21 cellular contexts compared by ENCODE assay signal in genomic region chr6:141261016-141261671, GRCh38.
DNase-seq lines count a peak whose midpoint lies in the region; ATAC-seq and TF ChIP-seq lines count a peak whose summit lies in the region.
"Had no signal": no experiment of that assay in that cellular context is flagged by ENCODE, and none has a peak within 500 bp of the region (broad histone marks: within the 10 kb centered on the region; RNA-seq: fewer than 3 reads in every experiment).

No MANE protein-coding gene starts in this region.

- H3K27ac ChIP-seq in heart left ventricle (peak overlapping the region in 8 of 12 donors; percentile 30 to 63 (median 46)), upper lobe of right lung (no peak overlapping the region)
- H3K27ac ChIP-seq: prostate gland, testis, VCaP had no signal

- H3K9me3 Mint-ChIP-seq in activated naive CD8-positive, alpha-beta T cell treated with anti-CD3 and anti-CD28 coated beads, Interleukin-2, amount 50 U/mL, for 24 hours = no peaks in the 10 kb centered on the region
- no peaks in the 10 kb centered on the region for H3K9me3 Mint-ChIP-seq in activated naive CD8-positive, alpha-beta T cell treated with anti-CD3 and anti-CD28 coated beads for 36 hours
- no peaks in the 10 kb centered on the region for H3K9me3 Mint-ChIP-seq in natural killer cell treated with Interleukin-12 subunit alpha and Interleukin-12 subunit beta and Interleukin-15 and Interleukin-18, amount 100 ng/mL, for 72 hours
- H3K9me3 Mint-ChIP-seq: activated naive CD4-positive, alpha-beta T cell treated with anti-CD3 and anti-CD28 coated beads for 36 hours; naive thymus-derived CD8-positive, alpha-beta T cell had no signal

- H3K36me3 ChIP-seq in heart left ventricle (no peaks in the 10 kb centered on the region), upper lobe of right lung (no peaks in the 10 kb centered on the region), H7 (replicated peaks; ENCODE audit: control insufficient read depth, insufficient read depth, low read length) (no peaks in the 10 kb centered on the region)
- H3K36me3 ChIP-seq: prostate gland had no signal

- H3K4me3 Mint-ChIP-seq in activated naive CD8-positive, alpha-beta T cell treated with anti-CD3 and anti-CD28 coated beads, Interleukin-2, amount 50 U/mL, for 24 hours = no peak overlapping the region
- no peak overlapping the region for H3K4me3 Mint-ChIP-seq in activated naive CD8-positive, alpha-beta T cell treated with anti-CD3 and anti-CD28 coated beads for 36 hours
- no peak overlapping the region for H3K4me3 Mint-ChIP-seq in natural killer cell treated with Interleukin-12 subunit alpha and Interleukin-12 subunit beta and Interleukin-15 and Interleukin-18, amount 100 ng/mL, for 72 hours
- H3K4me3 Mint-ChIP-seq: activated naive CD4-positive, alpha-beta T cell treated with anti-CD3 and anti-CD28 coated beads for 36 hours; CD4-positive, CD25-positive, alpha-beta regulatory T cell; naive thymus-derived CD8-positive, alpha-beta T cell had no signal

- no peak for TF ChIP-seq POLR2A in heart left ventricle (IDR thresholded peaks at IDR 0.05)

- in situ Hi-C loops in G401 (cut with HindIII; ENCODE audit: low sequenced_read_pairs) = no loop called here

- peaks cover 0 to 21% (median 0%) of the 10 kb centered on the region in 12 donors for H3K4me1 ChIP-seq in heart left ventricle
- H3K4me1 ChIP-seq in upper lobe of right lung = no peaks in the 10 kb centered on the region
- H3K4me1 ChIP-seq: prostate gland, testis had no signal

- H3K27me3 ChIP-seq in heart left ventricle (no peaks in the 10 kb centered on the region), upper lobe of right lung (no peaks in the 10 kb centered on the region), H7 (ENCODE audit: control insufficient read depth, insufficient read depth, low read length) (no peaks in the 10 kb centered on the region)
- H3K27me3 ChIP-seq: testis had no signal

- 69 to 91% (median 76%) methylated on average over 9 to 10 of the region's 10 CpGs for WGBS in heart left ventricle, 4 donors

- peaks cover 8% of the 10 kb centered on the region for H3K4me1 Mint-ChIP-seq in activated naive CD8-positive, alpha-beta T cell treated with anti-CD3 and anti-CD28 coated beads, Interleukin-2, amount 50 U/mL, for 24 hours
- peaks cover 5% of the 10 kb centered on the region for H3K4me1 Mint-ChIP-seq in activated naive CD8-positive, alpha-beta T cell treated with anti-CD3 and anti-CD28 coated beads for 36 hours
- H3K4me1 Mint-ChIP-seq in natural killer cell treated with Interleukin-12 subunit alpha and Interleukin-12 subunit beta and Interleukin-15 and Interleukin-18, amount 100 ng/mL, for 72 hours (ENCODE audit: low read depth in 2 of 2) = no peaks in the 10 kb centered on the region

- peak; percentile 20 for ATAC-seq in activated naive CD8-positive, alpha-beta T cell treated with anti-CD3 and anti-CD28 coated beads, Interleukin-2, amount 50 U/mL, for 24 hours
- ATAC-seq in heart left ventricle = peak; percentile 88 to 97 (median 94)
- peak; percentile 48 to 59 for ATAC-seq in natural killer cell treated with Interleukin-12 subunit alpha and Interleukin-12 subunit beta and Interleukin-15 and Interleukin-18, amount 100 ng/mL, for 72 hours
- peak; percentile 51 for ATAC-seq in upper lobe of right lung
- ATAC-seq: naive thymus-derived CD8-positive, alpha-beta T cell had no signal

- H3K4me3 ChIP-seq in heart left ventricle (peak overlapping the region in 1 of 12 donors; percentile 26), upper lobe of right lung (no peak overlapping the region), H7 (ENCODE audit: insufficient read depth, low read depth, low read length) (no peak overlapping the region)
- H3K4me3 ChIP-seq: prostate gland had no signal

- no peak overlapping the region for H3K27ac Mint-ChIP-seq in activated naive CD8-positive, alpha-beta T cell treated with anti-CD3 and anti-CD28 coated beads, Interleukin-2, amount 50 U/mL, for 24 hours
- H3K27ac Mint-ChIP-seq in activated naive CD8-positive, alpha-beta T cell treated with anti-CD3 and anti-CD28 coated beads for 36 hours = no peak overlapping the region
- no peak overlapping the region for H3K27ac Mint-ChIP-seq in natural killer cell treated with Interleukin-12 subunit alpha and Interleukin-12 subunit beta and Interleukin-15 and Interleukin-18, amount 100 ng/mL, for 72 hours
- H3K27ac Mint-ChIP-seq: activated naive CD4-positive, alpha-beta T cell treated with anti-CD3 and anti-CD28 coated beads for 36 hours; CD4-positive, CD25-positive, alpha-beta regulatory T cell had no signal

- TF ChIP-seq CTCF in heart left ventricle (IDR thresholded peaks at IDR 0.05) (no peak), upper lobe of right lung (IDR thresholded peaks at IDR 0.05) (no peak)

- H3K27me3 Mint-ChIP-seq in activated naive CD8-positive, alpha-beta T cell treated with anti-CD3 and anti-CD28 coated beads, Interleukin-2, amount 50 U/mL, for 24 hours = no peaks in the 10 kb centered on the region
- H3K27me3 Mint-ChIP-seq in activated naive CD8-positive, alpha-beta T cell treated with anti-CD3 and anti-CD28 coated beads for 36 hours = no peaks in the 10 kb centered on the region
- no peaks in the 10 kb centered on the region for H3K27me3 Mint-ChIP-seq in natural killer cell treated with Interleukin-12 subunit alpha and Interleukin-12 subunit beta and Interleukin-15 and Interleukin-18, amount 100 ng/mL, for 72 hours
- H3K27me3 Mint-ChIP-seq: CD4-positive, CD25-positive, alpha-beta regulatory T cell; naive thymus-derived CD8-positive, alpha-beta T cell had no signal

- no peak for DNase-seq in activated naive CD8-positive, alpha-beta T cell treated with anti-CD3 and anti-CD28 coated beads, Interleukin-2, amount 50 U/mL, for 24 hours
- no peak for DNase-seq in activated naive CD8-positive, alpha-beta T cell treated with anti-CD3 and anti-CD28 coated beads for 36 hours
- DNase-seq in heart left ventricle (peak; percentile 24 to 68 (median 46)), upper lobe of right lung (peak; percentile 59), G401 (ENCODE audit: low spot score) (no peak), H7 (no peak)
- DNase-seq in natural killer cell treated with Interleukin-12 subunit alpha and Interleukin-12 subunit beta and Interleukin-15 and Interleukin-18, amount 100 ng/mL, for 72 hours (ENCODE audit: low spot score) = no peak
- DNase-seq in stimulated activated naive CD4-positive, alpha-beta T cell (lab: John Stamatoyannopoulos, UW) = no peak
- DNase-seq: ACHN; activated CD4-positive, alpha-beta T cell treated with anti-CD3 and anti-CD28 coated beads, Interleukin-2, amount 50 U/mL, for 48 hours; activated naive CD4-positive, alpha-beta T cell treated with anti-CD3 and anti-CD28 coated beads for 36 hours; activated T-cell treated with anti-CD3 and anti-CD28 coated beads for 4 hours; CD4-positive, CD25-positive, alpha-beta regulatory T cell; DMS79; mesendoderm; naive thymus-derived CD8-positive, alpha-beta T cell; NCI-H187; T-helper 2 cell; testis had no signal

- H3K9me3 ChIP-seq in heart left ventricle (peaks cover 0 to 17% (median 0%) of the 10 kb centered on the region in 12 donors), upper lobe of right lung (no peaks in the 10 kb centered on the region)
- H3K9me3 ChIP-seq: prostate gland, testis had no signal

- H3K36me3 Mint-ChIP-seq in activated naive CD8-positive, alpha-beta T cell treated with anti-CD3 and anti-CD28 coated beads, Interleukin-2, amount 50 U/mL, for 24 hours (ENCODE audit: low read depth) = no peaks in the 10 kb centered on the region
- H3K36me3 Mint-ChIP-seq in activated naive CD8-positive, alpha-beta T cell treated with anti-CD3 and anti-CD28 coated beads for 36 hours = no peaks in the 10 kb centered on the region
- no peaks in the 10 kb centered on the region for H3K36me3 Mint-ChIP-seq in natural killer cell treated with Interleukin-12 subunit alpha and Interleukin-12 subunit beta and Interleukin-15 and Interleukin-18, amount 100 ng/mL, for 72 hours
- H3K36me3 Mint-ChIP-seq: CD4-positive, CD25-positive, alpha-beta regulatory T cell; naive thymus-derived CD8-positive, alpha-beta T cell had no signal

- intact Hi-C loops in heart left ventricle (cut with DNase I) (no loop called here), upper lobe of right lung (cut with DNase I) (no loop called here)

Comparison
In these comparisons a context has a peak if more than half of its experiments do, and no peak if none do; other contexts are left out.
1. ATAC-seq: peak in every context shown above with its lines; median percentile 94 in heart left ventricle; 54 in natural killer cell treated with Interleukin-12 subunit alpha and Interleukin-12 subunit beta and Interleukin-15 and Interleukin-18, amount 100 ng/mL, for 72 hours; 51 in upper lobe of right lung; 20 in activated naive CD8-positive, alpha-beta T cell treated with anti-CD3 and anti-CD28 coated beads, Interleukin-2, amount 50 U/mL, for 24 hours.
2. DNase-seq: peak in heart left ventricle (5 of 5) and upper lobe of right lung (single experiment); none in activated naive CD8-positive, alpha-beta T cell treated with anti-CD3 and anti-CD28 coated beads, Interleukin-2, amount 50 U/mL, for 24 hours (single experiment), activated naive CD8-positive, alpha-beta T cell treated with anti-CD3 and anti-CD28 coated beads for 36 hours (single experiment), natural killer cell treated with Interleukin-12 subunit alpha and Interleukin-12 subunit beta and Interleukin-15 and Interleukin-18, amount 100 ng/mL, for 72 hours (single experiment), G401 (single experiment), H7 (single experiment) and stimulated activated naive CD4-positive, alpha-beta T cell (0 of 6).